Comparison of ENCODE assay signal across 8 cellular contexts in the genomic region with DNA sequence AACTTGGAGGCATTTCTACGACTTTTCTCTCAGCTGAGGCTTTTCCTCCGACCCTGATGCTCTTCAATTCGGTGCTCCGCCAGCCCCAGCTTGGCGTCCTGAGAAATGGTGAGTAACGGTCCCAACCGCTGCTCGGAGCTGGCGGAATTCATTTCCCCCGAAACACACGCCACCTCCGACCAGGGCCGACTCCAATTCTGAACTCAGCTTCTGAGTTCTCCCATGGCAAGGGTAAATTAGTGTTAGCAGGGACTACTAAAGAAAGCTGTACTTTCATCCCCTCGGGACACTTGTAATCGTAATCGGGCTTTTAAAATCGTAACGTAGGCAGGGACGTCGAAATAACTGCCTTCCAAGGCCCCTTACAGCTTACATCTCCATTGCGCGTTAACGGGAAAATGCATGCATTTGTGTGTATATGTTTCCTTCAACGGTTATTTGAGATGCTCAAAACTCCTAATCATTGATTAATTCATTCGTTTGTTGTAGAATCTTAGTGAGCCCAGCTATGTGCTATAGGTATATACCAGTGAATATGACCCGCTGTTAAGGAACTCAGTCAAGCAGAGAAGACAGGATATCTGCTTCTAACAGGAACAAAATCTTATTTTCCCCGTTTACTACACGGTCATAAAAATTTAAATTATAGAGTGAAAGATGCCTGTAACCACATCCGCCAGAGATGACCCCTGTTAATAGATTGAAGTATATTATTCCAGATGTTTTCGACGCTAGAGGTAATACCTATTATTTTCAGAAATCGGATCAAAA. TPM values are rescaled to one million over a fixed set of nuclear protein-coding genes. Genes with fewer than 3 reads are reported as not detected.
A peak's percentile ranks its signal among the peaks of the same experiment; 100 is the strongest.
DNase-seq lines count a peak whose midpoint lies in the region; ATAC-seq and TF ChIP-seq lines count a peak whose summit lies in the region.

No MANE protein-coding gene starts in this region.

- H3K9me3 ChIP-seq in skeletal muscle tissue (ENCODE audit: control insufficient read depth in 3 of 3, low read length in 3 of 3), result no peaks in the 10 kb centered on the region

- peak overlapping the region; percentile 93 for H3K4me3 Mint-ChIP-seq in activated naive CD4-positive, alpha-beta T cell treated with anti-CD3 and anti-CD28 coated beads, Interleukin-2, amount 10 ng/mL, durations not matched to agents 7 days and 5 days

- H3K9me3 Mint-ChIP-seq in activated naive CD4-positive, alpha-beta T cell treated with anti-CD3 and anti-CD28 coated beads, Interleukin-2, amount 10 ng/mL, durations not matched to agents 7 days and 5 days, result no peaks in the 10 kb centered on the region

- ATAC-seq in HG02798 (IDR thresholded peaks at IDR 0.05; ENCODE audit: poor library complexity, unreplicated experiment), result peak; percentile 22

- H3K27me3 Mint-ChIP-seq in activated naive CD4-positive, alpha-beta T cell treated with anti-CD3 and anti-CD28 coated beads, Interleukin-2, amount 10 ng/mL, durations not matched to agents 7 days and 5 days, result no peaks in the 10 kb centered on the region

- peak overlapping the region; percentile 96 for H3K27ac Mint-ChIP-seq in activated naive CD4-positive, alpha-beta T cell treated with anti-CD3 and anti-CD28 coated beads, Interleukin-2, amount 10 ng/mL, durations not matched to agents 7 days and 5 days

- peaks cover 35% of the 10 kb centered on the region for H3K36me3 Mint-ChIP-seq in activated naive CD4-positive, alpha-beta T cell treated with anti-CD3 and anti-CD28 coated beads, Interleukin-2, amount 10 ng/mL, durations not matched to agents 7 days and 5 days

- no peak for DNase-seq in activated naive CD4-positive, alpha-beta T cell treated with anti-CD3 and anti-CD28 coated beads, Interleukin-2, amount 10 ng/mL, durations not matched to agents 7 days and 5 days
- no peak for DNase-seq in activated naive CD4-positive, alpha-beta T cell (lab: John Stamatoyannopoulos, UW)
- peak; percentile 40 for DNase-seq in RKO (ENCODE audit: low spot score)
- DNase-seq in fibroblast of the aortic adventitia (ENCODE audit: low read depth), result no peak
- no peak for DNase-seq in NCI-H2196 (lab: John Stamatoyannopoulos, UW; ENCODE audit: unreplicated experiment)
- DNase-seq in NCI-H2029 treated with DMSO at 0.1 percent for 48 hours (lab: John Stamatoyannopoulos, UW), result no peak

- no peaks in the 10 kb centered on the region for H3K36me3 ChIP-seq in skeletal muscle tissue (ENCODE audit: control insufficient read depth in 3 of 3, insufficient read depth in 3 of 3, low read length in 3 of 3)

- CTCF ChIA-PET in activated naive CD4-positive, alpha-beta T cell treated with anti-CD3 and anti-CD28 coated beads, Interleukin-2, amount 10 ng/mL, durations not matched to agents 7 days and 5 days (lab: Charles Lee), result interaction anchor here (0.8 to 4.7 kb wide), 32 partner anchors 10 to 775 kb away, joined by 3 to 46 read pairs (median 4); no protein-coding TSS in a partner anchor

- TF ChIP-seq CTCF in fibroblast of the aortic adventitia (IDR thresholded peaks at IDR 0.05; ENCODE audit: insufficient read depth, low read length), result no peak

- peak overlapping the region; percentile 72 to 81 (median 80) for H3K9ac ChIP-seq in skeletal muscle tissue (ENCODE audit: low read depth in 1 of 3, low read length in 3 of 3)

- H3K27ac ChIP-seq in skeletal muscle tissue (ENCODE audit: low read depth, low read length), result peak overlapping the region; percentile 59

- peak overlapping the region; percentile 90 for H3K4me3 ChIP-seq in fibroblast of the aortic adventitia (ENCODE audit: low read depth, low read length)
- H3K4me3 ChIP-seq in skeletal muscle tissue (ENCODE audit: low read length in 3 of 3), result peak overlapping the region; percentile 85 to 94 (median 85)

- peaks cover 74% of the 10 kb centered on the region for H3K4me1 Mint-ChIP-seq in activated naive CD4-positive, alpha-beta T cell treated with anti-CD3 and anti-CD28 coated beads, Interleukin-2, amount 10 ng/mL, durations not matched to agents 7 days and 5 days

- no peaks in the 10 kb centered on the region for H3K27me3 ChIP-seq in skeletal muscle tissue (ENCODE audit: control insufficient read depth in 3 of 3, insufficient read depth in 3 of 3, low read length in 3 of 3)

- peaks cover 13 to 16% (median 15%) of the 10 kb centered on the region in 3 donors for H3K4me1 ChIP-seq in skeletal muscle tissue (ENCODE audit: control insufficient read depth in 3 of 3, insufficient read depth in 3 of 3, low read length in 3 of 3)

RNA-seq across cellular contexts. Expression of a gene that starts 0.5 kb away (rescaled TPM):
- 1.5 and 47.7 TPM in 2 replicates for total RNA-seq in fibroblast of the aortic adventitia (ENCODE audit: low replicate concordance)
- 7.8 TPM for total RNA-seq in skeletal muscle tissue

RNA-seq across cellular contexts. Expression of a gene that starts 0.7 kb away (rescaled TPM):
- total RNA-seq in fibroblast of the aortic adventitia (ENCODE audit: low replicate concordance), result 34.7 and 57.8 TPM in 2 replicates
- 23.0 TPM for total RNA-seq in skeletal muscle tissue
